In genomic region chr12:113422030-113422900, GRCh38 we compare ENCODE assay signal across 8 cellular contexts. TPM values are rescaled to one million over a fixed set of nuclear protein-coding genes. Genes with fewer than 3 reads are reported as not detected.
DNase-seq lines count a peak whose midpoint lies in the region; ATAC-seq and TF ChIP-seq lines count a peak whose summit lies in the region.

Gene SDSL (plus strand): TSS chr12:113422380. CDS start chr12:113427983, 5,603 bp downstream.

- WGBS in prostate gland, result 6% methylated on average over 13 of the region's 13 CpGs

- intact Hi-C loops in prostate gland (cut with DNase I), result loop anchor here (10.0 kb wide), 2 partner anchors 107 to 227 kb away; no protein-coding TSS in a partner anchor

- peak within 1 kb of the TSS; percentile 37 to 76 for H3K27ac ChIP-seq in right atrium auricular region
- H3K27ac ChIP-seq in prostate gland, result peak within 1 kb of the TSS; percentile 33 to 50

- H3K4me3 ChIP-seq in right atrium auricular region (peak within 1 kb of the TSS; percentile 39 to 55), prostate gland (peak within 1 kb of the TSS; percentile 26 to 36)

- DNase-seq in COLO668 (lab: John Stamatoyannopoulos, UW; ENCODE audit: unreplicated experiment) (peak; percentile 73), NCI-H774 (lab: John Stamatoyannopoulos, UW) (peak; percentile 56), amniotic stem cell (lab: John Stamatoyannopoulos, UW) (peak; percentile 55), right atrium auricular region (ENCODE audit: low spot score) (peak; percentile 84), prostate gland (ENCODE audit: low spot score) (peak; percentile 49), NCI-H748 (lab: John Stamatoyannopoulos, UW; ENCODE audit: unreplicated experiment) (no peak)

- peak; percentile 36 for TF ChIP-seq POLR2A in prostate gland (IDR thresholded peaks at IDR 0.05)

- H3K9me3 ChIP-seq in right atrium auricular region (no peaks in the 10 kb centered on the region), prostate gland (no peaks in the 10 kb centered on the region)

- TF ChIP-seq CTCF in right atrium auricular region (IDR thresholded peaks at IDR 0.05) (no peak), prostate gland (IDR thresholded peaks at IDR 0.05) (no peak)

- H3K27me3 ChIP-seq in right atrium auricular region (no peaks in the 10 kb centered on the region), prostate gland (replicated peaks; ENCODE audit: insufficient read depth) (no peaks in the 10 kb centered on the region)

- H3K4me1 ChIP-seq in right atrium auricular region, result peaks cover 0 to 16% of the 10 kb centered on the region in 2 donors
- H3K4me1 ChIP-seq in prostate gland (replicated peaks), result no peaks in the 10 kb centered on the region

- ATAC-seq in GM19043 (IDR thresholded peaks at IDR 0.05; ENCODE audit: low read depth, unreplicated experiment), result peak; percentile 94
- peak; percentile 80 for ATAC-seq in HG03103 (IDR thresholded peaks at IDR 0.05; ENCODE audit: low read depth, unreplicated experiment)

- no peaks in the 10 kb centered on the region for H3K36me3 ChIP-seq in right atrium auricular region
- no peaks in the 10 kb centered on the region for H3K36me3 ChIP-seq in prostate gland

RNA-seq across cellular contexts. Expression of gene SDSL, which starts in this region (rescaled TPM):
- total RNA-seq in right atrium auricular region (1 to 10 TPM; 2.8 to 5.5 TPM), prostate gland (1 to 10 TPM; 6.2 to 8.5 TPM)
